In genomic region chr19:39160889-39161672, GRCh38 we compare ENCODE assay signal across 16 cellular contexts. TPM values are rescaled to one million over a fixed set of nuclear protein-coding genes. Genes with fewer than 3 reads are reported as not detected.
DNase-seq lines count a peak whose midpoint lies in the region; ATAC-seq lines count a peak whose summit lies in the region.
"Had no signal": no experiment of that assay in that cellular context is flagged by ENCODE, and none has a peak within 500 bp of the region (broad histone marks: within the 10 kb centered on the region; RNA-seq: fewer than 3 reads in every experiment).

No MANE protein-coding gene starts in this region.

- no peaks in the 10 kb centered on the region for H3K9me3 Mint-ChIP-seq in central memory CD8-positive, alpha-beta T cell
- H3K9me3 Mint-ChIP-seq: activated naive CD4-positive, alpha-beta T cell treated with anti-CD3 and anti-CD28 coated beads, Interleukin-2, amount 10 ng/mL, durations not matched to agents 7 days and 5 days; IgD-negative memory B cell; naive B cell had no signal

- H3K27me3 ChIP-seq in MG63 (no peaks in the 10 kb centered on the region), stomach smooth muscle (ENCODE audit: control insufficient read depth in 1 of 2, insufficient read depth in 2 of 2, low read length in 2 of 2) (no peaks in the 10 kb centered on the region)

- H3K27me3 Mint-ChIP-seq in central memory CD8-positive, alpha-beta T cell = no peaks in the 10 kb centered on the region
- H3K27me3 Mint-ChIP-seq: activated naive CD4-positive, alpha-beta T cell treated with anti-CD3 and anti-CD28 coated beads, Interleukin-2, amount 10 ng/mL, durations not matched to agents 7 days and 5 days; IgD-negative memory B cell; naive B cell had no signal

- H3K4me3 ChIP-seq in MG63 = no peak overlapping the region
- H3K4me3 ChIP-seq in stomach smooth muscle (ENCODE audit: low read length in 2 of 2) = peak overlapping the region in 1 of 2 donors; percentile 22

- peak overlapping the region; percentile 64 for H3K27ac ChIP-seq in stomach smooth muscle (ENCODE audit: low read length)

- no peak for ATAC-seq in central memory CD8-positive, alpha-beta T cell (replicated peaks; ENCODE audit: extremely low read depth, poor library complexity, severe bottlenecking)
- peak; percentile 5 for ATAC-seq in left lobe of liver
- no peak for ATAC-seq in GM21360 (IDR thresholded peaks at IDR 0.05; ENCODE audit: unreplicated experiment)
- ATAC-seq: activated CD8-positive, alpha-beta T cell treated with anti-CD3 and anti-CD28 coated beads, Interleukin-2, amount 10 ng/mL, durations not matched to agents 7 days and 5 days had no signal

- H3K9me3 ChIP-seq in MG63 = no peaks in the 10 kb centered on the region
- H3K9me3 ChIP-seq in stomach smooth muscle (ENCODE audit: control insufficient read depth in 2 of 2, low read length in 2 of 2) = no peaks in the 10 kb centered on the region
- H3K9me3 ChIP-seq: Caco-2 had no signal

- peak; percentile 86 for DNase-seq in MG63
- no peak for DNase-seq in central memory CD8-positive, alpha-beta T cell (ENCODE audit: low spot score in 2 of 2)
- DNase-seq in left lobe of liver (ENCODE audit: low spot score) = no peak
- no peak for DNase-seq in UCSD-AML1 (lab: John Stamatoyannopoulos, UW; ENCODE audit: unreplicated experiment)
- DNase-seq in activated CD4-positive, alpha-beta T cell treated with anti-CD3 and anti-CD28 coated beads for 48 hours = no peak
- DNase-seq in NCI-H1105 treated with DMSO at 0.1 percent for 48 hours (lab: John Stamatoyannopoulos, UW) = no peak
- DNase-seq: activated CD8-positive, alpha-beta T cell treated with anti-CD3 and anti-CD28 coated beads, Interleukin-2, amount 10 ng/mL, durations not matched to agents 7 days and 5 days; activated naive CD4-positive, alpha-beta T cell treated with anti-CD3 and anti-CD28 coated beads, Interleukin-2, amount 10 ng/mL, durations not matched to agents 7 days and 5 days; Caco-2; naive B cell; NCI-H2029 treated with DMSO at 0.1 percent for 48 hours; stimulated activated CD8-positive, alpha-beta memory T cell treated with anti-CD3 and anti-CD28 coated beads, Interleukin-4, amount 100 ng/mL, for 48 hours; T-helper 1 cell had no signal

- peaks cover 56% of the 10 kb centered on the region for H3K4me1 ChIP-seq in stomach smooth muscle (ENCODE audit: control insufficient read depth, insufficient read depth, low read length)

- H3K27ac Mint-ChIP-seq in central memory CD8-positive, alpha-beta T cell (ENCODE audit: low read depth) = peak overlapping the region; percentile 75
- H3K27ac Mint-ChIP-seq: activated CD8-positive, alpha-beta T cell treated with anti-CD3 and anti-CD28 coated beads, Interleukin-2, amount 10 ng/mL, durations not matched to agents 7 days and 5 days; activated naive CD4-positive, alpha-beta T cell treated with anti-CD3 and anti-CD28 coated beads, Interleukin-2, amount 10 ng/mL, durations not matched to agents 7 days and 5 days had no signal

- H3K36me3 ChIP-seq in MG63 = no peaks in the 10 kb centered on the region; the same call in 1 of the 2 replicates
- no peaks in the 10 kb centered on the region for H3K36me3 ChIP-seq in stomach smooth muscle (ENCODE audit: control insufficient read depth in 2 of 2, insufficient read depth in 2 of 2, low read length in 2 of 2)

- peak overlapping the region; percentile 13 to 58 for H3K9ac ChIP-seq in stomach smooth muscle (ENCODE audit: low read length in 2 of 2)

- H3K36me3 Mint-ChIP-seq in central memory CD8-positive, alpha-beta T cell (ENCODE audit: insufficient read depth) = peaks cover 4% of the 10 kb centered on the region
- H3K36me3 Mint-ChIP-seq: activated naive CD4-positive, alpha-beta T cell treated with anti-CD3 and anti-CD28 coated beads, Interleukin-2, amount 10 ng/mL, durations not matched to agents 7 days and 5 days; naive B cell had no signal

- no peak overlapping the region for H3K4me3 Mint-ChIP-seq in central memory CD8-positive, alpha-beta T cell
- H3K4me3 Mint-ChIP-seq: activated CD8-positive, alpha-beta T cell treated with anti-CD3 and anti-CD28 coated beads, Interleukin-2, amount 10 ng/mL, durations not matched to agents 7 days and 5 days; activated naive CD4-positive, alpha-beta T cell treated with anti-CD3 and anti-CD28 coated beads, Interleukin-2, amount 10 ng/mL, durations not matched to agents 7 days and 5 days; IgD-negative memory B cell had no signal

- peaks cover 50% of the 10 kb centered on the region for H3K4me1 Mint-ChIP-seq in central memory CD8-positive, alpha-beta T cell

RNA-seq across cellular contexts. Expression of gene PAK4, which starts 35.5 kb away (rescaled TPM):
- total RNA-seq in MG63 (2014; rRNA removed; shearing (Covaris generic); ENCODE audit: low replicate concordance) = 3.0 and 8.5 TPM in 2 replicates
- total RNA-seq in left lobe of liver = 19.4 TPM

RNA-seq across cellular contexts. Expression of gene NCCRP1, which starts 35.7 kb away (rescaled TPM):
- total RNA-seq in MG63 (2014; rRNA removed; shearing (Covaris generic); ENCODE audit: low replicate concordance) = not detected in 2 replicates
- total RNA-seq in left lobe of liver = 0.08 TPM
- total RNA-seq: activated CD8-positive, alpha-beta T cell treated with anti-CD3 and anti-CD28 coated beads, Interleukin-2, amount 10 ng/mL, durations not matched to agents 7 days and 5 days had no signal

RNA-seq across cellular contexts. Expression of gene SYCN, which starts 43.0 kb away (rescaled TPM):
- total RNA-seq in MG63 (2014; rRNA removed; shearing (Covaris generic); ENCODE audit: low replicate concordance) = not detected in 2 replicates
- total RNA-seq in left lobe of liver = 1.6 TPM
- total RNA-seq: activated CD8-positive, alpha-beta T cell treated with anti-CD3 and anti-CD28 coated beads, Interleukin-2, amount 10 ng/mL, durations not matched to agents 7 days and 5 days; Caco-2 had no signal
